ENCODE assay signal across 16 cellular contexts in the genomic region with DNA sequence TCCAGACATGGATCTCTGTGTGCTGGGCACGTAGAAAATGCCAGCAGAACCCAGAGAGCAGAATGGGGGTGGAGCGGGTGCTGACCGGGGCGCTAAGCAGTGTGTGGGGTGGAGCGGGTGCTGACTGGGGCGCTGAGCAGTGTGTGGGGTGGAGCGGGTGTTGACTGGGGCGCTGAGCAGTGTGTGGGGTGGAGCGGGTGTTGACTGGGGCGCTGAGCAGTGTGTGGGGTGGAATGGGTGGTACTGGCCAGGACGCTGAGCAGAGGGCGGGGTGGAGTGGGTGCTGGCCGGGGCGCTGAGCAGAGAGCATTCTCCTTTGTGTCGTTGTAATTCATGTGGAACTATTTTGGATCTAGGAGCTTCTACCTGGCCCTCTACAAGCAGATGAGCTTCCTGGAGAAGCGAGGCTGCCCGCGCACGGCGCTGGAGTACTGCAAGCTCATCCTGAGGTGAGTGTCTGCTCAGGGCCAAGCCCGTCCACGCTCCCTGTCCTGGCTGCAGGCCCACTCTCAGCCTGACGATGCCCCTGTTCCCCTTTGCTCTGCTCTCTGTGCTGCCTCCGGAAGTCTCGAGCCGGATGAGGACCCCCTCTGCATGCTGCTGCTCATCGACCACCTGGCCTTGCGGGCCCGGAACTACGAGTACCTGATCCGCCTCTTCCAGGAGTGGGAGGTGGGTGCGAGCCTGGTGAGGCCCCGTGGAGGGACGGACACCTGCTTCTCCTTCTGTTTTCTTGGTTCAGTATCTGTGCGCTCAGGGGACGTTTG. TPM values are rescaled to one million over a fixed set of nuclear protein-coding genes. Genes with fewer than 3 reads are reported as not detected.
DNase-seq lines count a peak whose midpoint lies in the region; ATAC-seq, FAIRE-seq and TF ChIP-seq lines count a peak whose summit lies in the region.
"Had no signal": no experiment of that assay in that cellular context is flagged by ENCODE, and none has a peak within 500 bp of the region (broad histone marks: within the 10 kb centered on the region; RNA-seq: fewer than 3 reads in every experiment).

No MANE protein-coding gene starts in this region.

- RAD21 ChIA-PET in HCT116 (lab: Charles Lee; ENCODE audit: low non-redundant PET in 1 of 2, low total read pairs in 2 of 2, uncharacterized antibody in 2 of 2, unreplicated experiment in 2 of 2) = no interaction called here

- H3K4me1 ChIP-seq in HCT116 (ENCODE audit: control insufficient read depth in 1 of 2, insufficient read depth in 2 of 2, low read length in 2 of 2) (no peaks in the 10 kb centered on the region), K562 (replicated peaks in 1 of 2; ENCODE audit: control insufficient read depth in 2 of 2, insufficient read depth in 2 of 2, low read length in 2 of 2) (peaks cover 0 to 3% of the 10 kb centered on the region in 2 experiments; a peak in 1 of 5 replicates), osteoblast (ENCODE audit: insufficient read depth, low read length) (no peaks in the 10 kb centered on the region), Peyer's patch (no peaks in the 10 kb centered on the region)
- H3K4me1 ChIP-seq: Caco-2, SJCRH30 had no signal

- H3K4me3 ChIP-seq in HCT116 (replicated peaks in 1 of 2; ENCODE audit: low read depth in 1 of 2, low read length in 2 of 2) (no peak overlapping the region), K562 (no peak overlapping the region), osteoblast (ENCODE audit: insufficient read depth, low read length) (no peak overlapping the region), Peyer's patch (no peak overlapping the region)
- H3K4me3 ChIP-seq: SJCRH30 had no signal

- no peak overlapping the region for H3K27ac Mint-ChIP-seq in activated CD8-positive, alpha-beta memory T cell treated with anti-CD3 and anti-CD28 coated beads, Interleukin-2, amount 10 ng/mL, durations not matched to agents 7 days and 5 days

- intact Hi-C loops in HCT116 (cut with micrococcal nuclease) (no loop called here), K562 (cut with micrococcal nuclease) (no loop called here), left colon (cut with DNase I, micrococcal nuclease) (no loop called here)

- TF ChIP-seq EP300 in K562 (IDR thresholded peaks at IDR 0.05; ENCODE audit: low read length) = no peak

- no peaks in the 10 kb centered on the region for H3K4me1 Mint-ChIP-seq in activated CD8-positive, alpha-beta memory T cell treated with anti-CD3 and anti-CD28 coated beads, Interleukin-2, amount 10 ng/mL, durations not matched to agents 7 days and 5 days

- TF ChIP-seq RAD21 in HCT116 (IDR thresholded peaks at IDR 0.05; ENCODE audit: low read depth) (no peak), K562 (CRISPR knock-in tag; conservative IDR thresholded peaks at IDR 0.05 in 1 of 2, IDR thresholded peaks at IDR 0.05 in 1 of 2) (no peak)

- H3K4me2 ChIP-seq in HCT116 (ENCODE audit: low read length) = no peak overlapping the region
- H3K4me2 ChIP-seq in K562 (ENCODE audit: insufficient read depth, low read length) = no peak overlapping the region
- H3K4me2 ChIP-seq in osteoblast (ENCODE audit: insufficient read depth, low read length) = no peak overlapping the region

- no peaks in the 10 kb centered on the region for H3K9me3 ChIP-seq in HCT116 (ENCODE audit: control insufficient read depth in 1 of 2, insufficient read depth in 1 of 2, low read depth in 1 of 2, low read length in 2 of 2)
- no peaks in the 10 kb centered on the region for H3K9me3 ChIP-seq in K562 (replicated peaks; ENCODE audit: control insufficient read depth, insufficient read depth, low read depth, low read length)
- no peaks in the 10 kb centered on the region for H3K9me3 ChIP-seq in osteoblast (ENCODE audit: low read depth, low read length)
- no peaks in the 10 kb centered on the region for H3K9me3 ChIP-seq in Peyer's patch
- H3K9me3 ChIP-seq: Caco-2, SJCRH30 had no signal

- H3K27ac ChIP-seq in HCT116 (ENCODE audit: low read depth, low read length) (no peak overlapping the region), K562 (ENCODE audit: extremely low read depth, low read depth, low read length) (no peak overlapping the region), osteoblast (ENCODE audit: low read depth, low read length) (no peak overlapping the region), Peyer's patch (peak overlapping the region in 1 of 4 donors; percentile 39)
- H3K27ac ChIP-seq: SJCRH30 had no signal

- in situ Hi-C loops in K562 (cut with MboI) = no loop called here

- H3K27me3 Mint-ChIP-seq in activated CD8-positive, alpha-beta memory T cell treated with anti-CD3 and anti-CD28 coated beads, Interleukin-2, amount 10 ng/mL, durations not matched to agents 7 days and 5 days = no peaks in the 10 kb centered on the region

- H2AFZ ChIP-seq in HCT116 (ENCODE audit: low read depth, low read length, poor library complexity, severe bottlenecking) (no peak overlapping the region), K562 (ENCODE audit: low read depth, low read length) (no peak overlapping the region), osteoblast (ENCODE audit: low read length) (no peak overlapping the region)

- no peak for TF ChIP-seq POLR2A in HCT116 (IDR thresholded peaks at IDR 0.05; ENCODE audit: borderline replicate concordance, extremely low read depth, insufficient read depth, insufficient read length)
- no peak for TF ChIP-seq POLR2A in K562 (conservative IDR thresholded peaks at IDR 0.05)
- no peak for TF ChIP-seq POLR2A in Peyer's patch (IDR thresholded peaks at IDR 0.05)

- CTCF ChIA-PET in HCT116 (lab: Charles Lee) (no interaction called here), K562 (lab: Yijun Ruan, JAX; ENCODE audit: low intra/inter-chr PET ratio) (no interaction called here)
- CTCF ChIA-PET in activated CD8-positive, alpha-beta memory T cell treated with anti-CD3 and anti-CD28 coated beads, Interleukin-2, amount 10 ng/mL, durations not matched to agents 7 days and 5 days (lab: Charles Lee) = interaction anchor here (2.5 kb wide), 1 partner anchor 11 kb away, joined by 8 read pairs; no protein-coding TSS in a partner anchor

- H3K36me3 ChIP-seq in HCT116 (ENCODE audit: control insufficient read depth in 1 of 2, insufficient read depth in 2 of 2, low read length in 2 of 2) (peaks cover 43 to 58% of the 10 kb centered on the region in 2 experiments), K562 (ENCODE audit: control insufficient read depth, insufficient read depth, low read length) (peaks cover 79% of the 10 kb centered on the region), osteoblast (ENCODE audit: insufficient read depth, low read length) (peaks cover 69% of the 10 kb centered on the region), Peyer's patch (peaks cover 0 to 87% (median 0%) of the 10 kb centered on the region in 3 donors)

- H4K20me1 ChIP-seq in HCT116 (ENCODE audit: insufficient read depth) (no peaks in the 10 kb centered on the region), K562 (replicated peaks; ENCODE audit: control insufficient read depth, insufficient read depth, low read length) (no peaks in the 10 kb centered on the region), osteoblast (ENCODE audit: insufficient read depth, low read length) (peaks cover 14% of the 10 kb centered on the region)

- H3K4me3 Mint-ChIP-seq in activated CD8-positive, alpha-beta memory T cell treated with anti-CD3 and anti-CD28 coated beads, Interleukin-2, amount 10 ng/mL, durations not matched to agents 7 days and 5 days = no peak overlapping the region

- no peaks in the 10 kb centered on the region for H3K9me3 Mint-ChIP-seq in activated CD8-positive, alpha-beta memory T cell treated with anti-CD3 and anti-CD28 coated beads, Interleukin-2, amount 10 ng/mL, durations not matched to agents 7 days and 5 days (ENCODE audit: low read depth)

- 96% methylated on average over 36 of the region's 36 CpGs for WGBS in K562 (ENCODE audit: insufficient coverage, low coverage, missing lambda C conversion rate)

- peaks cover 3% of the 10 kb centered on the region; the same call in 1 of the 2 replicates for H3K79me2 ChIP-seq in HCT116 (ENCODE audit: insufficient read depth, low read length)
- H3K79me2 ChIP-seq in K562 (ENCODE audit: control insufficient read depth, insufficient read depth, low read length) = no peaks in the 10 kb centered on the region
- peaks cover 4% of the 10 kb centered on the region for H3K79me2 ChIP-seq in osteoblast (ENCODE audit: insufficient read depth, low read length)

- BruUV-seq in HCT116 (replicated peaks; lab: Mats Ljungman, UMichigan) = no TSS peak
- BruUV-seq in K562 (replicated peaks; lab: Mats Ljungman, UMichigan) = no TSS peak

- POLR2A ChIA-PET in HCT116 (lab: Charles Lee) (no interaction called here), K562 (lab: Yijun Ruan, JAX) (interaction anchor here (0.5 to 0.7 kb wide), 2 partner anchors 11 to 296 kb away, joined by 3 read pairs; no protein-coding TSS in a partner anchor)

- 0 out of 2 replicates have a peak, but pooled peaks have one; percentile 24 for ATAC-seq in HCT116
- no peak for ATAC-seq in K562
- peak; percentile 75 for ATAC-seq in left colon
- ATAC-seq in activated CD8-positive, alpha-beta memory T cell treated with anti-CD3 and anti-CD28 coated beads, Interleukin-2, amount 10 ng/mL, durations not matched to agents 7 days and 5 days = no peak
- ATAC-seq in GM18907 (IDR thresholded peaks at IDR 0.05; ENCODE audit: unreplicated experiment) = no peak

- FAIRE-seq in K562 (lab: Jason Lieb, UNC) = no peak

- H3K9me2 ChIP-seq in HCT116 (ENCODE audit: insufficient read depth) = no peaks in the 10 kb centered on the region

- TF ChIP-seq CTCF in HCT116 (IDR thresholded peaks at IDR 0.05 in 2 of 3, conservative IDR thresholded peaks at IDR 0.05 in 1 of 3; ENCODE audit: borderline replicate concordance in 1 of 3, insufficient read depth in 1 of 3, low read depth in 2 of 3, low read length in 2 of 3) = no peak
- TF ChIP-seq CTCF in K562 (IDR thresholded peaks at IDR 0.05 in 2 of 3, conservative IDR thresholded peaks at IDR 0.05 in 1 of 3; ENCODE audit: insufficient read depth in 2 of 3, low read depth in 1 of 3, low read length in 3 of 3) = no peak
- no peak for TF ChIP-seq CTCF in osteoblast (IDR thresholded peaks at IDR 0.05; ENCODE audit: extremely low read depth, low read depth, low read length)
- no peak for TF ChIP-seq CTCF in Peyer's patch (IDR thresholded peaks at IDR 0.05)

- H3K27me3 ChIP-seq in HCT116 (ENCODE audit: insufficient read depth, low read length) (no peaks in the 10 kb centered on the region), K562 (ENCODE audit: control insufficient read depth in 2 of 2, insufficient read depth in 2 of 2, low read length in 2 of 2) (no peaks in the 10 kb centered on the region), osteoblast (ENCODE audit: insufficient read depth, low read length) (no peaks in the 10 kb centered on the region), Peyer's patch (no peaks in the 10 kb centered on the region)
- H3K27me3 ChIP-seq: SJCRH30 had no signal

- H3K9me1 ChIP-seq in K562 (ENCODE audit: control insufficient read depth, insufficient read depth, low read length) = no peaks in the 10 kb centered on the region

- peaks cover 30% of the 10 kb centered on the region for H3K36me3 Mint-ChIP-seq in activated CD8-positive, alpha-beta memory T cell treated with anti-CD3 and anti-CD28 coated beads, Interleukin-2, amount 10 ng/mL, durations not matched to agents 7 days and 5 days

- H3K9ac ChIP-seq in HCT116 (ENCODE audit: low read length) = no peak overlapping the region
- H3K9ac ChIP-seq in K562 (ENCODE audit: insufficient read depth in 1 of 2, low read depth in 2 of 2, low read length in 2 of 2) = no peak overlapping the region

- DNase-seq in HCT116 (ENCODE audit: low read depth, low spot score) (no peak), K562 (ENCODE audit: extremely low read depth in 1 of 4, low spot score in 3 of 4) (no peak), left colon (no peak), osteoblast (ENCODE audit: insufficient read length, low spot score, missing footprints) (peak; percentile 45), Peyer's patch (no peak)
- no peak for DNase-seq in activated CD8-positive, alpha-beta memory T cell treated with anti-CD3 and anti-CD28 coated beads, Interleukin-2, amount 10 ng/mL, durations not matched to agents 7 days and 5 days
- DNase-seq: Caco-2, HCEC 1CT, IMR-90, Kasumi-1, NCI-H1105, NCI-H1694 treated with DMSO at 0.1 percent for 48 hours, NCI-H446, NCI-H69, SJCRH30 had no signal

RNA-seq across cellular contexts. Expression of a gene that starts 20.3 kb away (rescaled TPM):
- total RNA-seq in HCT116 (2021; ENCODE audit: unreplicated experiment) = 12.2 TPM
- polyA plus RNA-seq in HCT116 (2012) = 9.9 and 12.5 TPM in 2 replicates
- total RNA-seq in K562 (2011; cell fraction: chromatin; rRNA removed; ENCODE audit: low replicate concordance) = 70.1 and 162 TPM in 2 replicates
- total RNA-seq in K562 (2011; cell fraction: nucleolus; rRNA removed) = 54.5 and 55.7 TPM in 2 replicates
- 90.5 and 111 TPM in 2 replicates for total RNA-seq in K562 (2011; cell fraction: nucleoplasm; rRNA removed)
- 3.1 and 3.3 TPM in 2 replicates for total RNA-seq in K562 (2014; rRNA removed)
- 0.67 and 0.87 TPM in 2 replicates for total RNA-seq in K562 (2014; rRNA removed; fragmentation: Illumina TruSeq; extraction: Trizol)
- 2.0 and 2.1 TPM in 2 replicates for total RNA-seq in K562 (2015; rRNA removed; fragmentation: Illumina TruSeq; extraction: Trizol)
- total RNA-seq in K562 (2021) = 3.4 and 3.5 TPM in 2 replicates
- polyA plus RNA-seq in K562 (2011; rRNA removed) = 3.5 and 4.2 TPM in 2 replicates
- polyA plus RNA-seq in K562 (2011; cell fraction: cytosol; rRNA removed) = 5.6 and 6.1 TPM in 2 replicates
- polyA plus RNA-seq in K562 (2011; cell fraction: nucleus; rRNA removed) = 27.9 and 42.6 TPM in 2 replicates
- 3.6 and 4.6 TPM in 2 replicates for polyA plus RNA-seq in K562 (2012)
- 1.5 and 2.7 TPM in 2 replicates for polyA plus RNA-seq in K562 (2014; fragmentation: Illumina TruSeq; extraction: Trizol)
- under 1 TPM in 1 of 2 experiments, not detected in 1; 0.14 TPM for polyA plus RNA-seq in K562 (2014; fragmentation: Nextera tagmentation; extraction: Ambion mirVana)
- polyA plus RNA-seq in K562 (2014; rRNA removed) = 4.7 and 5.3 TPM in 2 replicates
- 6.4 and 10.6 TPM in 2 replicates for polyA minus RNA-seq in K562 (2011; rRNA and poly(A)+ RNA removed)
- polyA minus RNA-seq in K562 (2011; cell fraction: cytosol; rRNA and poly(A)+ RNA removed) = 1.6 and 2.7 TPM in 2 replicates
- polyA minus RNA-seq in K562 (2011; cell fraction: nucleus; rRNA and poly(A)+ RNA removed) = 6.1 and 6.7 TPM in 2 replicates
- 1 to 10 TPM; 2.1 to 4.3 TPM for total RNA-seq in left colon
- 4.7 and 5.1 TPM in 2 replicates for total RNA-seq in osteoblast
- 1 to 10 TPM; 2.6 to 4.1 TPM for total RNA-seq in activated CD8-positive, alpha-beta memory T cell treated with anti-CD3 and anti-CD28 coated beads, Interleukin-2, amount 10 ng/mL, durations not matched to agents 7 days and 5 days
- 10 to 100 TPM in 2 of 4 donors, 1 to 10 TPM in 2; 8.3 to 29.2 (median 11.2) TPM for total RNA-seq in Peyer's patch

RNA-seq across cellular contexts. Expression of a gene that starts 24.8 kb away (rescaled TPM):
- total RNA-seq in HCT116 (2021; ENCODE audit: unreplicated experiment) (173 TPM), K562 (2014; rRNA removed) (12.5 and 15.5 TPM in 2 replicates), K562 (2014; rRNA removed; fragmentation: Illumina TruSeq; extraction: Trizol) (2.1 and 3.2 TPM in 2 replicates), K562 (2015; rRNA removed; fragmentation: Illumina TruSeq; extraction: Trizol) (6.4 and 8.1 TPM in 2 replicates), K562 (2021) (12.0 and 13.5 TPM in 2 replicates), left colon (1 to 10 TPM; 3.3 to 4.2 TPM), osteoblast (166 and 239 TPM in 2 replicates), Peyer's patch (10 to 100 TPM in 1 of 4 donors, 1 to 10 TPM in 3; 2.1 to 12.4 (median 4.6) TPM)
- polyA plus RNA-seq in HCT116 (2012) = 213 and 219 TPM in 2 replicates
- total RNA-seq in K562 (2011; cell fraction: chromatin; rRNA removed; ENCODE audit: low replicate concordance) = 5.7 and 13.6 TPM in 2 replicates
- 8.2 and 8.3 TPM in 2 replicates for total RNA-seq in K562 (2011; cell fraction: nucleolus; rRNA removed)
- 5.5 and 7.5 TPM in 2 replicates for total RNA-seq in K562 (2011; cell fraction: nucleoplasm; rRNA removed)
- polyA plus RNA-seq in K562 (2011; rRNA removed) (3.2 and 10.4 TPM in 2 replicates), K562 (2014; fragmentation: Illumina TruSeq; extraction: Trizol) (5.0 and 10.0 TPM in 2 replicates), K562 (2014; fragmentation: Nextera tagmentation; extraction: Ambion mirVana) (under 1 TPM; 0.18 to 0.53 TPM), K562 (2014; rRNA removed) (6.8 and 8.3 TPM in 2 replicates)
- 8.5 and 8.8 TPM in 2 replicates for polyA plus RNA-seq in K562 (2011; cell fraction: cytosol; rRNA removed)
- 10.4 and 12.3 TPM in 2 replicates for polyA plus RNA-seq in K562 (2011; cell fraction: nucleus; rRNA removed)
- polyA plus RNA-seq in K562 (2012) = 7.7 and 19.6 TPM in 2 replicates
- polyA minus RNA-seq in K562 (2011; rRNA and poly(A)+ RNA removed) = 3.5 and 4.5 TPM in 2 replicates
- polyA minus RNA-seq in K562 (2011; cell fraction: cytosol; rRNA and poly(A)+ RNA removed) = 7.4 and 12.0 TPM in 2 replicates
- polyA minus RNA-seq in K562 (2011; cell fraction: nucleus; rRNA and poly(A)+ RNA removed) = 2.4 and 2.6 TPM in 2 replicates
- total RNA-seq in activated CD8-positive, alpha-beta memory T cell treated with anti-CD3 and anti-CD28 coated beads, Interleukin-2, amount 10 ng/mL, durations not matched to agents 7 days and 5 days = 1 to 10 TPM; 3.6 to 5.0 TPM

RNA-seq across cellular contexts. Expression of a gene that starts 25.0 kb away (rescaled TPM):
- 345 TPM for total RNA-seq in HCT116 (2021; ENCODE audit: unreplicated experiment)
- 354 and 371 TPM in 2 replicates for polyA plus RNA-seq in HCT116 (2012)
- total RNA-seq in K562 (2011; cell fraction: chromatin; rRNA removed; ENCODE audit: low replicate concordance) = 678 and 1,286 TPM in 2 replicates
- 495 and 571 TPM in 2 replicates for total RNA-seq in K562 (2011; cell fraction: nucleolus; rRNA removed)
- total RNA-seq in K562 (2011; cell fraction: nucleoplasm; rRNA removed) = 387 and 470 TPM in 2 replicates
- total RNA-seq in K562 (2014; rRNA removed) = 102 and 110 TPM in 2 replicates
- total RNA-seq in K562 (2014; rRNA removed; fragmentation: Illumina TruSeq; extraction: Trizol) = 37.2 and 38.0 TPM in 2 replicates
- total RNA-seq in K562 (2015; rRNA removed; fragmentation: Illumina TruSeq; extraction: Trizol) = 63.2 and 65.1 TPM in 2 replicates
- 123 and 140 TPM in 2 replicates for total RNA-seq in K562 (2021)
- 83.8 and 123 TPM in 2 replicates for polyA plus RNA-seq in K562 (2011; rRNA removed)
- polyA plus RNA-seq in K562 (2011; cell fraction: cytosol; rRNA removed) = 86.7 and 116 TPM in 2 replicates
- 392 and 540 TPM in 2 replicates for polyA plus RNA-seq in K562 (2011; cell fraction: nucleus; rRNA removed)
- 147 and 150 TPM in 2 replicates for polyA plus RNA-seq in K562 (2012)
- polyA plus RNA-seq in K562 (2014; fragmentation: Illumina TruSeq; extraction: Trizol) = 87.5 and 96.8 TPM in 2 replicates
- 1 to 10 TPM; 9.0 TPM for polyA plus RNA-seq in K562 (2014; fragmentation: Nextera tagmentation; extraction: Ambion mirVana)
- 122 and 154 TPM in 2 replicates for polyA plus RNA-seq in K562 (2014; rRNA removed)
- polyA minus RNA-seq in K562 (2011; rRNA and poly(A)+ RNA removed) = 51.2 and 58.2 TPM in 2 replicates
- polyA minus RNA-seq in K562 (2011; cell fraction: cytosol; rRNA and poly(A)+ RNA removed) = 47.2 and 50.0 TPM in 2 replicates
- polyA minus RNA-seq in K562 (2011; cell fraction: nucleus; rRNA and poly(A)+ RNA removed) = 72.7 and 97.1 TPM in 2 replicates
- total RNA-seq in left colon = 100 to 1,000 TPM; 152 to 210 TPM
- 225 and 230 TPM in 2 replicates for total RNA-seq in osteoblast
- total RNA-seq in activated CD8-positive, alpha-beta memory T cell treated with anti-CD3 and anti-CD28 coated beads, Interleukin-2, amount 10 ng/mL, durations not matched to agents 7 days and 5 days = 100 to 1,000 TPM; 181 to 216 TPM
- total RNA-seq in Peyer's patch = 100 to 1,000 TPM; 247 to 946 (median 371) TPM

RNA-seq across cellular contexts. Expression of a gene that starts 50.2 kb away (rescaled TPM):
- total RNA-seq in HCT116 (2021; ENCODE audit: unreplicated experiment) (109 TPM), K562 (2014; rRNA removed) (147 and 173 TPM in 2 replicates), K562 (2014; rRNA removed; fragmentation: Illumina TruSeq; extraction: Trizol) (29.4 and 33.0 TPM in 2 replicates), K562 (2015; rRNA removed; fragmentation: Illumina TruSeq; extraction: Trizol) (58.6 and 63.2 TPM in 2 replicates), K562 (2021) (71.5 and 80.6 TPM in 2 replicates), left colon (10 to 100 TPM; 25.4 to 34.0 TPM), osteoblast (48.6 and 48.9 TPM in 2 replicates), Peyer's patch (100 to 1,000 TPM in 1 of 4 donors, 10 to 100 TPM in 3; 28.4 to 237 (median 60.9) TPM)
- 105 and 108 TPM in 2 replicates for polyA plus RNA-seq in HCT116 (2012)
- 71.6 and 183 TPM in 2 replicates for total RNA-seq in K562 (2011; cell fraction: chromatin; rRNA removed; ENCODE audit: low replicate concordance)
- total RNA-seq in K562 (2011; cell fraction: nucleolus; rRNA removed) = 99.4 and 127 TPM in 2 replicates
- 79.5 and 80.2 TPM in 2 replicates for total RNA-seq in K562 (2011; cell fraction: nucleoplasm; rRNA removed)
- polyA plus RNA-seq in K562 (2011; rRNA removed) (74.0 and 87.6 TPM in 2 replicates), K562 (2014; fragmentation: Illumina TruSeq; extraction: Trizol) (42.3 and 88.3 TPM in 2 replicates), K562 (2014; fragmentation: Nextera tagmentation; extraction: Ambion mirVana) (10 to 100 TPM; 39.3 to 60.1 TPM), K562 (2014; rRNA removed) (136 and 173 TPM in 2 replicates)
- 119 and 177 TPM in 2 replicates for polyA plus RNA-seq in K562 (2011; cell fraction: cytosol; rRNA removed)
- 132 and 207 TPM in 2 replicates for polyA plus RNA-seq in K562 (2011; cell fraction: nucleus; rRNA removed)
- 63.5 and 81.5 TPM in 2 replicates for polyA plus RNA-seq in K562 (2012)
- polyA minus RNA-seq in K562 (2011; rRNA and poly(A)+ RNA removed) = 27.9 and 38.8 TPM in 2 replicates
- 32.6 and 34.2 TPM in 2 replicates for polyA minus RNA-seq in K562 (2011; cell fraction: cytosol; rRNA and poly(A)+ RNA removed)
- polyA minus RNA-seq in K562 (2011; cell fraction: nucleus; rRNA and poly(A)+ RNA removed) = 29.4 and 31.1 TPM in 2 replicates
- 10 to 100 TPM; 26.7 to 27.7 TPM for total RNA-seq in activated CD8-positive, alpha-beta memory T cell treated with anti-CD3 and anti-CD28 coated beads, Interleukin-2, amount 10 ng/mL, durations not matched to agents 7 days and 5 days

Comparison
In these comparisons a context has a peak if more than half of its experiments do, and no peak if none do; other contexts are left out.
1. ATAC-seq: peak in HCT116 (single experiment) and left colon (single experiment); none in K562 (single experiment), activated CD8-positive, alpha-beta memory T cell treated with anti-CD3 and anti-CD28 coated beads, Interleukin-2, amount 10 ng/mL, durations not matched to agents 7 days and 5 days (single experiment) and GM18907 (single experiment).
2. RNA of a gene that starts 24.8 kb away (total RNA-seq): 173 TPM in HCT116 (single experiment) and 166 to 239 TPM in osteoblast; 2.1 to 15.5 TPM in K562, 2.1 to 12.4 TPM in Peyer's patch, 3.6 to 5.0 TPM in activated CD8-positive, alpha-beta memory T cell treated with anti-CD3 and anti-CD28 coated beads, Interleukin-2, amount 10 ng/mL, durations not matched to agents 7 days and 5 days and 3.3 to 4.2 TPM in left colon; every median in the first group is over 10 times any median in the second.